In genomic region chr20:8019178-8019997, GRCh38 we compare ENCODE assay signal across 8 cellular contexts.
DNase-seq lines count a peak whose midpoint lies in the region; ATAC-seq lines count a peak whose summit lies in the region.

Gene TMX4, minus strand, starts transcription at chr20:8019761. Its CDS starts 148 bp downstream, at chr20:8019613.

- H3K4me1 ChIP-seq in mucosa of rectum (ENCODE audit: control insufficient read depth in 2 of 2, insufficient read depth in 2 of 2, low read length in 2 of 2): peaks cover 3 to 4% of the 10 kb centered on the region in 2 donors

- DNase-seq in DMS114 treated with DMSO at 0.1 percent for 48 hours (lab: John Stamatoyannopoulos, UW; ENCODE audit: unreplicated experiment): peak; percentile 78
- peak; percentile 97 for DNase-seq in HuH-7.5 (ENCODE audit: low spot score)
- DNase-seq in OCI-M1 (lab: John Stamatoyannopoulos, UW): peak; percentile 96
- peak; percentile 89 for DNase-seq in activated T-cell treated with anti-CD3 and anti-CD28 coated beads for 48 hours (ENCODE audit: low read depth)
- DNase-seq in epithelial cell of prostate (ENCODE audit: low read depth, low spot score): peak; percentile 80
- DNase-seq in stimulated activated CD8-positive, alpha-beta memory T cell treated with anti-CD3 and anti-CD28 coated beads, Interleukin-4, amount 100 ng/mL, for 48 hours: peak; percentile 96

- H3K27me3 ChIP-seq in mucosa of rectum (ENCODE audit: control insufficient read depth in 2 of 2, insufficient read depth in 2 of 2, low read length in 2 of 2): no peaks in the 10 kb centered on the region

- peak within 1 kb of the TSS; percentile 64 to 92 for H3K9ac ChIP-seq in mucosa of rectum (ENCODE audit: low read depth in 1 of 2, low read length in 2 of 2)

- H3K4me3 ChIP-seq in mucosa of rectum (ENCODE audit: low read length in 2 of 2): peak within 1 kb of the TSS; percentile 70 to 87

- H3K27ac ChIP-seq in epithelial cell of prostate (peak within 1 kb of the TSS; percentile 79), mucosa of rectum (ENCODE audit: low read depth in 2 of 2, low read length in 2 of 2) (peak within 1 kb of the TSS; percentile 93 to 96)

- peak; percentile 90 for ATAC-seq in GM21526 (IDR thresholded peaks at IDR 0.05; ENCODE audit: low FRiP score, unreplicated experiment)

- no peaks in the 10 kb centered on the region for H3K36me3 ChIP-seq in mucosa of rectum (ENCODE audit: control insufficient read depth in 2 of 2, insufficient read depth in 2 of 2, low read length in 2 of 2)

- H3K9me3 ChIP-seq in mucosa of rectum (ENCODE audit: control insufficient read depth in 2 of 2, low read length in 2 of 2): no peaks in the 10 kb centered on the region

Comparison
In these comparisons a context has a peak if more than half of its experiments do, and no peak if none do; other contexts are left out.
1. Peak in every context shown above with its lines: DNase-seq, ATAC-seq, H3K4me3 ChIP-seq and H3K27ac ChIP-seq.